In the genomic region with DNA sequence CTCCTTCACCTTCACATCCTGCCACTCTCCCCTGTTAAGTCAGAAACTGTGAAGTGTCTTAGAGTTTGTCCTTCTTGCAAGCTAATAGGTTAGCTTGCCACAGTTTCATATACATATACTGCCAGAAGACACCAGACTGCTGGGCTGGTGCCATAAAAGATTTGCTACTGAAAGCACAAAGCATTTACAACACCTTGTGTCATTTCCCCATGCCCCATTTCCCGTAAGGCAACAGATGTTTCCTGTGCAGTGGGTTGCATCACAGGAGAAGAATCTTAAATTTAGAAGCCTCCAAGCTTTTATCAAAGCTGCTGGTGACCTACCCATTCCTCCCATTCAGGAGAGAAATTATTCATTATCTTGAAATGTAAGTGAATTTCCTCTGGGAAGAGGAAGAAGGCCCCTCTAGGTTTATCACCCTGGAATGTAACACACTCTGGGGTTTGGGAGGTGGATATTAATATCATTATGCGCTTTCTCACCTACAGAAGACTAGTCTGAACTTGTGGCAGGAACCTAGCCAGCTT, we compare ENCODE assay signal across 8 cellular contexts.
A peak's percentile ranks its signal among the peaks of the same experiment; 100 is the strongest.
DNase-seq lines count a peak whose midpoint lies in the region; ATAC-seq and FAIRE-seq lines count a peak whose summit lies in the region.

No MANE protein-coding gene starts in this region.

- DNase-seq in GM04503 (ENCODE audit: low read depth) (peak; percentile 19), NCI-H69 (lab: John Stamatoyannopoulos, UW) (peak; percentile 52), non-pigmented ciliary epithelial cell (ENCODE audit: low read depth) (peak; percentile 73), RCC 7860 (ENCODE audit: low spot score) (no peak)
- no peak for DNase-seq in effector memory CD8-positive, alpha-beta T cell
- no peak for DNase-seq in activated CD4-positive, CD25-positive, alpha-beta regulatory T cell treated with anti-CD3 and anti-CD28 coated beads, Interleukin-2, amount 50 U/mL, for 72 hours

- ATAC-seq in HG02571 (IDR thresholded peaks at IDR 0.05; ENCODE audit: unreplicated experiment) = peak; percentile 51
- ATAC-seq in effector memory CD8-positive, alpha-beta T cell (replicated peaks) = peak; percentile 70
- ATAC-seq in HG03469 (IDR thresholded peaks at IDR 0.05; ENCODE audit: unreplicated experiment) = no peak

- peaks cover 6 to 14% of the 10 kb centered on the region in 2 donors for H3K4me1 Mint-ChIP-seq in effector memory CD8-positive, alpha-beta T cell (ENCODE audit: low read depth in 2 of 2)

- H3K27ac Mint-ChIP-seq in effector memory CD8-positive, alpha-beta T cell = peak overlapping the region; percentile 59 to 62

- no peaks in the 10 kb centered on the region for H3K27me3 Mint-ChIP-seq in effector memory CD8-positive, alpha-beta T cell

- no peak overlapping the region for H3K4me3 Mint-ChIP-seq in effector memory CD8-positive, alpha-beta T cell

- H3K36me3 Mint-ChIP-seq in effector memory CD8-positive, alpha-beta T cell (ENCODE audit: insufficient read depth) = peaks cover 2% of the 10 kb centered on the region

- no peak for FAIRE-seq in RCC 7860 (lab: Jason Lieb, UNC)

- peaks cover 0 to 8% of the 10 kb centered on the region in 2 donors for H3K9me3 Mint-ChIP-seq in effector memory CD8-positive, alpha-beta T cell

Comparison
In these comparisons a context has a peak if more than half of its experiments do, and no peak if none do; other contexts are left out.
1. DNase-seq: peak in GM04503 (single experiment), NCI-H69 (single experiment) and non-pigmented ciliary epithelial cell (single experiment); none in effector memory CD8-positive, alpha-beta T cell (0 of 3), RCC 7860 (single experiment) and activated CD4-positive, CD25-positive, alpha-beta regulatory T cell treated with anti-CD3 and anti-CD28 coated beads, Interleukin-2, amount 50 U/mL, for 72 hours (single experiment).